1 cellular context compared by ENCODE assay signal in genomic region chr7:99918959-99919813, GRCh38.
TF ChIP-seq lines count a peak whose summit lies in the region.

Gene TRIM4, minus strand, starts transcription at chr7:99919530. Its CDS starts 129 bp downstream, at chr7:99919401.

TF ChIP-seq in K562, 482 proteins besides CTCF, POLR2A, EP300 and RAD21 (continued from another document and continues in another):
- TF ChIP-seq E2F4 (CRISPR knock-in tag; IDR thresholded peaks at IDR 0.05; ENCODE audit: low read depth) (0 out of 2 replicates have a peak, but pooled peaks have one; percentile 61), OTX1 (CRISPR knock-in tag; IDR thresholded peaks at IDR 0.05) (no peak), BRF1 (IDR thresholded peaks at IDR 0.05; ENCODE audit: borderline replicate concordance, extremely low read depth, insufficient read length) (no peak), NFYB (IDR thresholded peaks at IDR 0.05; ENCODE audit: extremely low read depth, insufficient read length) (peak; percentile 16), TCFL5 (CRISPR knock-in tag; conservative IDR thresholded peaks at IDR 0.05) (no peak), TEAD2 (tag; IDR thresholded peaks at IDR 0.05) (no peak), RFX5 (IDR thresholded peaks at IDR 0.05; ENCODE audit: low read depth, low read length) (no peak), HMGN3 (IDR thresholded peaks at IDR 0.05; ENCODE audit: borderline replicate concordance, extremely low read depth, insufficient read length, low read depth, low read length) (no peak), RHOXF2B (CRISPR knock-in tag; conservative IDR thresholded peaks at IDR 0.05) (no peak), POLR3A (IDR thresholded peaks at IDR 0.05; ENCODE audit: borderline replicate concordance, extremely low read depth, insufficient read depth, insufficient read length) (no peak), ZBTB43 (CRISPR knock-in tag; IDR thresholded peaks at IDR 0.05) (no peak), ATF1 (CRISPR knock-in tag; IDR thresholded peaks at IDR 0.05) (no peak), ATF1 (tag; IDR thresholded peaks at IDR 0.05) (peak; percentile 91), TCF7 (IDR thresholded peaks at IDR 0.05; ENCODE audit: borderline replicate concordance) (0 out of 2 replicates have a peak, but pooled peaks have one; percentile 10), ZNF253 (CRISPR knock-in tag; conservative IDR thresholded peaks at IDR 0.05) (no peak), WHSC1 (IDR thresholded peaks at IDR 0.05; ENCODE audit: low read length) (no peak), E2F6 (IDR thresholded peaks at IDR 0.05; ENCODE audit: borderline replicate concordance in 1 of 2, extremely low read depth in 1 of 2, insufficient read depth in 1 of 2, insufficient read length in 1 of 2, low read depth in 1 of 2, low read length in 1 of 2, poor library complexity in 1 of 2, severe bottlenecking in 1 of 2) (peak; percentile 67 to 75), ZNF121 (CRISPR knock-in tag; conservative IDR thresholded peaks at IDR 0.05) (0 out of 2 replicates have a peak, but pooled peaks have one; percentile 4), IRF2 (CRISPR knock-in tag; IDR thresholded peaks at IDR 0.05) (no peak), ZNF175 (CRISPR knock-in tag; IDR thresholded peaks at IDR 0.05; ENCODE audit: low read depth) (peak; percentile 71), RBM15 (IDR thresholded peaks at IDR 0.05; ENCODE audit: insufficient read depth, low read length) (no peak), ZNF699 (CRISPR knock-in tag; IDR thresholded peaks at IDR 0.05; ENCODE audit: insufficient replicate concordance) (no peak), ASH1L (IDR thresholded peaks at IDR 0.05; ENCODE audit: borderline replicate concordance, low read depth, partially characterized antibody) (peak; percentile 35), CBFB (CRISPR knock-in tag; IDR thresholded peaks at IDR 0.05) (0 out of 2 replicates have a peak, but pooled peaks have one; percentile 70), VEZF1 (CRISPR knock-in tag; IDR thresholded peaks at IDR 0.05) (no peak), STAT6 (CRISPR knock-in tag; IDR thresholded peaks at IDR 0.05) (no peak; the same call in 1 of the 2 replicates), THRB (CRISPR knock-in tag; conservative IDR thresholded peaks at IDR 0.05) (0 out of 2 replicates have a peak, but pooled peaks have one; percentile 23), NEUROD1 (IDR thresholded peaks at IDR 0.05; ENCODE audit: borderline replicate concordance, low read depth, low read length, partially characterized antibody) (no peak), ZNF780A (CRISPR knock-in tag; IDR thresholded peaks at IDR 0.05) (no peak), LARP7 (IDR thresholded peaks at IDR 0.05) (no peak), ZNF165 (CRISPR knock-in tag; IDR thresholded peaks at IDR 0.05; ENCODE audit: borderline replicate concordance) (0 out of 2 replicates have a peak, but pooled peaks have one; percentile 21), GTF2F1 (IDR thresholded peaks at IDR 0.05; ENCODE audit: low read depth, low read length) (peak; percentile 55; the same call in 1 of the 2 replicates), ZNF407 (IDR thresholded peaks at IDR 0.05; ENCODE audit: low read depth) (no peak), SIN3B (IDR thresholded peaks at IDR 0.05; ENCODE audit: low read depth) (peak; percentile 79), SMAD1 (IDR thresholded peaks at IDR 0.05; ENCODE audit: low read depth, low read length, partially characterized antibody) (peak; percentile 57), NR1H2 (CRISPR knock-in tag; IDR thresholded peaks at IDR 0.05) (peak; percentile 96; the same call in 1 of the 2 replicates)
- TF ChIP-seq, protein P1, sequence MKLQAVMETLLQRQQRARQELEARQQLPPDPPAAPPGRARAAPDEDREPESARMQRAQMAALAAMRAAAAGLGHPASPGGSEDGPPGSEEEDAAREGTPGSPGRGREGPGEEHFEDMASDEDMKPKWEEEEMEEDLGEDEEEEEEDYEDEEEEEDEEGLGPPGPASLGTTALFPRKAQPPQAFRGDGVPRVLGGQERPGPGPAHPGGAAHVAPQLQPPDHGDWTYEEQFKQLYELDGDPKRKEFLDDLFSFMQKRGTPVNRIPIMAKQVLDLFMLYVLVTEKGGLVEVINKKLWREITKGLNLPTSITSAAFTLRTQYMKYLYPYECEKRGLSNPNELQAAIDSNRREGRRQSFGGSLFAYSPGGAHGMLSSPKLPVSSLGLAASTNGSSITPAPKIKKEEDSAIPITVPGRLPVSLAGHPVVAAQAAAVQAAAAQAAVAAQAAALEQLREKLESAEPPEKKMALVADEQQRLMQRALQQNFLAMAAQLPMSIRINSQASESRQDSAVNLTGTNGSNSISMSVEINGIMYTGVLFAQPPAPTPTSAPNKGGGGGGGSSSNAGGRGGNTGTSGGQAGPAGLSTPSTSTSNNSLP (IDR thresholded peaks at IDR 0.05; ENCODE audit: borderline replicate concordance, low read depth, low read length): no peak
- TF ChIP-seq, protein P2, sequence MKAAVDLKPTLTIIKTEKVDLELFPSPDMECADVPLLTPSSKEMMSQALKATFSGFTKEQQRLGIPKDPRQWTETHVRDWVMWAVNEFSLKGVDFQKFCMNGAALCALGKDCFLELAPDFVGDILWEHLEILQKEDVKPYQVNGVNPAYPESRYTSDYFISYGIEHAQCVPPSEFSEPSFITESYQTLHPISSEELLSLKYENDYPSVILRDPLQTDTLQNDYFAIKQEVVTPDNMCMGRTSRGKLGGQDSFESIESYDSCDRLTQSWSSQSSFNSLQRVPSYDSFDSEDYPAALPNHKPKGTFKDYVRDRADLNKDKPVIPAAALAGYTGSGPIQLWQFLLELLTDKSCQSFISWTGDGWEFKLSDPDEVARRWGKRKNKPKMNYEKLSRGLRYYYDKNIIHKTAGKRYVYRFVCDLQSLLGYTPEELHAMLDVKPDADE (conservative IDR thresholded peaks at IDR 0.05; ENCODE audit: control insufficient read depth, low read depth, low read length): peak; percentile 66
